Comparison of ENCODE assay signal across 7 cellular contexts in genomic region chr12:111368684-111369495, GRCh38. TPM values are rescaled to one million over a fixed set of nuclear protein-coding genes. Genes with fewer than 3 reads are reported as not detected.
A peak's percentile ranks its signal among the peaks of the same experiment; 100 is the strongest.
DNase-seq lines count a peak whose midpoint lies in the region; ATAC-seq and TF ChIP-seq lines count a peak whose summit lies in the region.

PHETA1 (minus strand) TSS chr12:111369095; CDS start chr12:111363427, 5,668 bp downstream.

- no peaks in the 10 kb centered on the region for H3K9me3 ChIP-seq in sigmoid colon

- H3K36me3 ChIP-seq in brain microvascular endothelial cell (replicated peaks) (peaks cover 4% of the 10 kb centered on the region), sigmoid colon (peaks cover 0 to 4% (median 0%) of the 10 kb centered on the region in 4 donors)

- ATAC-seq in GM18502 (IDR thresholded peaks at IDR 0.05; ENCODE audit: poor library complexity, unreplicated experiment), result peak; percentile 89
- ATAC-seq in HG02943 (IDR thresholded peaks at IDR 0.05; ENCODE audit: low read depth, unreplicated experiment), result peak; percentile 95

- H3K27me3 ChIP-seq in brain microvascular endothelial cell (replicated peaks) (no peaks in the 10 kb centered on the region), sigmoid colon (no peaks in the 10 kb centered on the region)

- no peak for TF ChIP-seq POLR2A in sigmoid colon (IDR thresholded peaks at IDR 0.05)

- intact Hi-C loops in sigmoid colon (cut with DNase I), result no loop called here

- H3K4me3 ChIP-seq in brain microvascular endothelial cell (ENCODE audit: low read depth, low read length) (peak within 1 kb of the TSS; percentile 82), iPS-11a (ENCODE audit: low read depth, low read length) (peak within 1 kb of the TSS; percentile 72), sigmoid colon (peak within 1 kb of the TSS; percentile 70 to 89 (median 85))

- in situ Hi-C loops in brain microvascular endothelial cell (cut with HindIII; ENCODE audit: low pct_ligation_motif_present, low sequenced_read_pairs), result no loop called here

- DNase-seq in NCI-H187 treated with DMSO at 0.1 percent for 48 hours (lab: John Stamatoyannopoulos, UW), result peak; percentile 25
- DNase-seq in UCSD-AML1 (lab: John Stamatoyannopoulos, UW; ENCODE audit: unreplicated experiment), result peak; percentile 92
- DNase-seq in brain microvascular endothelial cell, result peak; percentile 83
- peak; percentile 97 for DNase-seq in sigmoid colon

- H3K27ac ChIP-seq in brain microvascular endothelial cell (no peak within 1 kb of the TSS), sigmoid colon (peak within 1 kb of the TSS; percentile 64 to 72 (median 69))

- 1% methylated on average over 77 of the region's 77 CpGs for WGBS in sigmoid colon, 2 donors

- H3K4me1 ChIP-seq in sigmoid colon, result peaks cover 0 to 28% (median 25%) of the 10 kb centered on the region in 4 donors

- TF ChIP-seq CTCF in brain microvascular endothelial cell (IDR thresholded peaks at IDR 0.05; ENCODE audit: low read depth, low read length, missing control alignments), result no peak
- no peak for TF ChIP-seq CTCF in sigmoid colon (IDR thresholded peaks at IDR 0.05)

- no peak for TF ChIP-seq EP300 in sigmoid colon (IDR thresholded peaks at IDR 0.05)

RNA-seq across cellular contexts. Expression of gene PHETA1, which starts in this region (rescaled TPM):
- 1 to 10 TPM; 3.6 to 6.1 (median 5.2) TPM for total RNA-seq in sigmoid colon
- 10 to 100 TPM; 16.8 to 21.6 (median 21.5) TPM for polyA plus RNA-seq in sigmoid colon

Comparison
In these comparisons a context has a peak if more than half of its experiments do, and no peak if none do; other contexts are left out.
1. DNase-seq: peak in every context shown above with its lines; median percentile 97 in sigmoid colon; 92 in UCSD-AML1; 83 in brain microvascular endothelial cell; 25 in NCI-H187 treated with DMSO at 0.1 percent for 48 hours.